ENCODE assay signal across 9 cellular contexts in the genomic region with DNA sequence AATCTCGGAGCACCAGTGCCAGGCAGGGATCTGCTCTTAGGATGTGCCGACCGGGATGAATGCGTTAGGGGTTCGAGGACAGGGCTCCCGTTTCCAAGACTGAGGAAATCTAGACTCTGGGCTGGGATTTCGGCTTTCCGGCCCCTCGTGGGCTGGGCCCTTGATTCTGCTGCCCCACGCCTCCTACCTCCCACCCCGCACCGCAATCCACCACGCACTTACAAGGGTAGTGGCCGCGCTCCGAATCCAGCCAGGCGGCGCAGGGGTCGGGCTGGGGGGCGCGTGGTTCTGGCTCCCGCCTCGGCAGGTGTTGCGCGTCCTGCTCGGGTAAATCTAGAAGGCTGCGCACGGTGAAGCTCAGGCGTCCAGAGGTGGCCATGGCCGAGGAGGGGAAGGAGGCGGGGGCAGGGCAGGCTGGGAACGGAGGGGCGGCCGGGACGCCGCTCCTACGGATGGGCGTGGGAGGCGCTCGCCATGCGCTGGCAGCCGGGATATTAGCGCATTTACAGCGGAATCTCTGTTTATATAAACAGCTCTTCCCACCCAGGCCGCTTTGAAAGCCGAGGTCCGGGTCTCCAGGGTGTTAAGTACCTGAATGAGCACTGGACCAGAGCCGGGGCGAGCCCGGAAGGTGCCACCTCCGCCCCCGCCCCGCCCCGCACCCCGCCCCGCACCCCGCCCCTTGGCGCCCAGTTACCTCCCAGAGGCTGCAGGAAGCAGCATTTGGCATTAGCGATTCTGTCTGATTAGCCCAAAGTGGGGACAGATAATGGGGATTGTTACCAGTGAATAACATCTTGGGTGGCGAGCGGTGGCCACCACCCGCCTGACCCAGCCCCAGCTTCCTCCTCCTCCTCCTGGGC. TPM values are rescaled to one million over a fixed set of nuclear protein-coding genes. Genes with fewer than 3 reads are reported as not detected.
DNase-seq lines count a peak whose midpoint lies in the region; ATAC-seq and TF ChIP-seq lines count a peak whose summit lies in the region.
"Had no signal": no experiment of that assay in that cellular context is flagged by ENCODE, and none has a peak within 500 bp of the region (broad histone marks: within the 10 kb centered on the region; RNA-seq: fewer than 3 reads in every experiment).

TSS of gene NKX2-8 (minus strand) at position 604 of the 863 bp plus-strand sequence. CDS start at position 379, 225 bp downstream.

- ATAC-seq in left colon (peak; percentile 59), HG02870 (IDR thresholded peaks at IDR 0.05; ENCODE audit: unreplicated experiment) (no peak), T-cell (replicated peaks in 1 of 4) (no peak)

- in situ Hi-C loops in ACHN (cut with HindIII; ENCODE audit: low pct_ligation_motif_present, low pct_unique_long_range_greater_than_20kb, low sequenced_read_pairs), result no loop called here

- peaks cover 5 to 13% of the 10 kb centered on the region in 2 donors for H3K4me1 ChIP-seq in ascending aorta
- peaks cover 0 to 45% (median 13%) of the 10 kb centered on the region in 4 donors for H3K4me1 ChIP-seq in tibial nerve

- H3K9me3 Mint-ChIP-seq in activated CD4-positive, alpha-beta T cell treated with anti-CD3 and anti-CD28 coated beads, Interleukin-2, amount 10 ng/mL, durations not matched to agents 7 days and 5 days, result no peaks in the 10 kb centered on the region
- no peaks in the 10 kb centered on the region for H3K9me3 Mint-ChIP-seq in T-cell

- intact Hi-C loops in ascending aorta (cut with DNase I), result no loop called here
- intact Hi-C loops in left colon (cut with DNase I, micrococcal nuclease), result no loop called here

- TF ChIP-seq POLR2A in tibial nerve (IDR thresholded peaks at IDR 0.05), result no peak

- H3K36me3 ChIP-seq in ascending aorta (no peaks in the 10 kb centered on the region), tibial nerve (no peaks in the 10 kb centered on the region)

- 0 to 2% methylated on average over 35 to 51 of the region's 62 CpGs for WGBS in tibial nerve, 2 donors

- H3K4me3 ChIP-seq in ascending aorta (peak within 1 kb of the TSS; percentile 45 to 65), tibial nerve (peak within 1 kb of the TSS; percentile 12 to 49 (median 24))

- H3K27me3 Mint-ChIP-seq in activated CD4-positive, alpha-beta T cell treated with anti-CD3 and anti-CD28 coated beads, Interleukin-2, amount 10 ng/mL, durations not matched to agents 7 days and 5 days, result peaks cover 79% of the 10 kb centered on the region
- H3K27me3 Mint-ChIP-seq in T-cell, result peaks cover 42 to 78% of the 10 kb centered on the region in 2 donors

- no peaks in the 10 kb centered on the region for H3K4me1 Mint-ChIP-seq in activated CD4-positive, alpha-beta T cell treated with anti-CD3 and anti-CD28 coated beads, Interleukin-2, amount 10 ng/mL, durations not matched to agents 7 days and 5 days
- H3K4me1 Mint-ChIP-seq in T-cell, result no peaks in the 10 kb centered on the region

- H3K27me3 ChIP-seq in ascending aorta (peaks cover 6% of the 10 kb centered on the region), tibial nerve (peaks cover 0 to 91% of the 10 kb centered on the region in 2 donors)

- TF ChIP-seq CTCF in ascending aorta (IDR thresholded peaks at IDR 0.05) (no peak), tibial nerve (IDR thresholded peaks at IDR 0.05) (no peak)

- POLR2A ChIA-PET in activated CD4-positive, alpha-beta T cell treated with anti-CD3 and anti-CD28 coated beads, Interleukin-2, amount 10 ng/mL, durations not matched to agents 7 days and 5 days (lab: Charles Lee), result no interaction called here
- POLR2A ChIA-PET in T-cell (lab: Charles Lee), result no interaction called here

- no peak for DNase-seq in activated CD4-positive, alpha-beta T cell treated with anti-CD3 and anti-CD28 coated beads, Interleukin-2, amount 10 ng/mL, durations not matched to agents 7 days and 5 days
- DNase-seq in activated CD4-positive, alpha-beta T cell treated with anti-CD3 and anti-CD28 coated beads, Interleukin-2, amount 50 U/mL, for 1 hour, result no peak
- DNase-seq in ascending aorta (ENCODE audit: low spot score in 2 of 2) (no peak), left colon (no peak), tibial nerve (ENCODE audit: low spot score in 2 of 2) (no peak), ACHN (no peak), T-cell (no peak)
- DNase-seq: DND-41 had no signal

- CTCF ChIA-PET in activated CD4-positive, alpha-beta T cell treated with anti-CD3 and anti-CD28 coated beads, Interleukin-2, amount 10 ng/mL, durations not matched to agents 7 days and 5 days (lab: Charles Lee), result no interaction called here
- CTCF ChIA-PET in T-cell (lab: Charles Lee), result no interaction called here

- H3K4me3 Mint-ChIP-seq in activated CD4-positive, alpha-beta T cell treated with anti-CD3 and anti-CD28 coated beads, Interleukin-2, amount 10 ng/mL, durations not matched to agents 7 days and 5 days, result peak within 1 kb of the TSS; percentile 30
- H3K4me3 Mint-ChIP-seq in T-cell, result peak within 1 kb of the TSS in 1 of 3 donors; percentile 28

- no peak within 1 kb of the TSS for H3K27ac ChIP-seq in ascending aorta
- no peak within 1 kb of the TSS for H3K27ac ChIP-seq in tibial nerve

- H3K36me3 Mint-ChIP-seq in activated CD4-positive, alpha-beta T cell treated with anti-CD3 and anti-CD28 coated beads, Interleukin-2, amount 10 ng/mL, durations not matched to agents 7 days and 5 days (ENCODE audit: low read depth), result no peaks in the 10 kb centered on the region
- no peaks in the 10 kb centered on the region for H3K36me3 Mint-ChIP-seq in T-cell

- TF ChIP-seq EP300 in tibial nerve (IDR thresholded peaks at IDR 0.05), result no peak

- H3K9me3 ChIP-seq in ascending aorta (no peaks in the 10 kb centered on the region), tibial nerve (no peaks in the 10 kb centered on the region)

- H3K27ac Mint-ChIP-seq in activated CD4-positive, alpha-beta T cell treated with anti-CD3 and anti-CD28 coated beads, Interleukin-2, amount 10 ng/mL, durations not matched to agents 7 days and 5 days, result no peak within 1 kb of the TSS
- no peak within 1 kb of the TSS for H3K27ac Mint-ChIP-seq in T-cell

RNA-seq across cellular contexts. Expression of gene NKX2-8, which starts in this region (rescaled TPM):
- not detected for total RNA-seq in activated CD4-positive, alpha-beta T cell treated with anti-CD3 and anti-CD28 coated beads, Interleukin-2, amount 10 ng/mL, durations not matched to agents 7 days and 5 days
- total RNA-seq in ascending aorta (not detected), left colon (not detected), tibial nerve (not detected), T-cell (not detected)

Comparison
In these comparisons a context has a peak if more than half of its experiments do, and no peak if none do; other contexts are left out.
1. Peak in ATAC-seq in left colon; RNA of the gene not detected or under 1 TPM.